Comparison of ENCODE assay signal across 10 cellular contexts in the genomic region with DNA sequence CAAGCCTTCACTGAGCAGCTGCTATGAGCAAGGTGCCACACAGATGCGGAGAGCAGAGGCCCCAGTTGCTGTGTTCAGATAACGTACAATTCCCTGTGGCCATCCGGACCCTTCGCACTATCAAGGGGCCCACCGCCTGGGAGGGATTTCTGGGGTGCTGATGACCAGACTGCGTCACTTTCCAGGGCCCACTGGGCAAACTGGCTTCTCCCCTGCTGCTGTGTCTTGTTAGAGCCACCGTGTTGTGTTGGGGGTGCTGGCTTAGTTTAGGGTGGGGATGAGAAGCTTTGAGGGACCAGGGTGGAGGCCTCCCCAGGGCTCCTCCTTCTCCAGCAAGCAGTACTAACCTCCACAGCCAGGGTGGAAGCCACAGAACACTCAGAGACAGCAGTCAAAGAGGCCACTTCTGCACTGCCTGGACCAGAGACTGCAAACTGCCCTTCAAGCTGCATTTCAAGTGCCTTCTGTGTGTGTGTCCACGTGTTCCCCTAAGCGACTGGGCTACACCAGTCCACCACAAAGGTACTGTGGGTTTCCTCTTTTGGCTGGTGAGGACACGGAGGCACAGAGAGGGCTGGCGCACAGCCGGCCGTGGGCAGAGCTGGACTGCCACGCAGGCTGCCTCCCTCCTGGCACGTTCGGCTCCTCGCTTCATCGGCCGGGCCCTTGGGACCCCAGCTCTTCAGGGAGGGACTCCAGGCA.
DNase-seq lines count a peak whose midpoint lies in the region; ATAC-seq and TF ChIP-seq lines count a peak whose summit lies in the region.
"Had no signal": no experiment of that assay in that cellular context is flagged by ENCODE, and none has a peak within 500 bp of the region (broad histone marks: within the 10 kb centered on the region; RNA-seq: fewer than 3 reads in every experiment).

No MANE protein-coding gene starts in this region.

- no peak overlapping the region for H3K4me3 ChIP-seq in stomach

- H3K4me3 Mint-ChIP-seq in T-helper 17 cell, result no peak overlapping the region

- TF ChIP-seq POLR2A in GM15510 (IDR thresholded peaks at IDR 0.05; ENCODE audit: borderline replicate concordance, extremely low read depth, insufficient read length) (peak; percentile 57), stomach (IDR thresholded peaks at IDR 0.05) (no peak)

- H3K4me1 Mint-ChIP-seq in T-helper 17 cell, result peaks cover 3% of the 10 kb centered on the region

- intact Hi-C loops in left ventricle myocardium superior (cut with micrococcal nuclease), result no loop called here
- intact Hi-C loops in stomach (cut with DNase I; ENCODE audit: low total_unique reads), result no loop called here

- no peaks in the 10 kb centered on the region for H3K27me3 ChIP-seq in stomach

- no peak for TF ChIP-seq EP300 in stomach (IDR thresholded peaks at IDR 0.05)

- H3K27ac ChIP-seq in stomach, result peak overlapping the region in 3 of 5 donors; percentile 56 to 76 (median 69)

- DNase-seq in NCI-H187 treated with DMSO at 0.1 percent for 48 hours (lab: John Stamatoyannopoulos, UW) (peak; percentile 24), left ventricle myocardium superior (no peak), stomach (no peak), T-helper 17 cell (no peak), T-helper 2 cell (no peak), DMS114 treated with DMSO at 0.1 percent for 48 hours (lab: John Stamatoyannopoulos, UW; ENCODE audit: unreplicated experiment) (no peak)
- DNase-seq: effector CD4-positive, alpha-beta T cell; NCI-H526 treated with DMSO at 0.1 percent for 48 hours had no signal

- H3K36me3 ChIP-seq in stomach, result no peaks in the 10 kb centered on the region

- no peaks in the 10 kb centered on the region for H3K9me3 ChIP-seq in stomach
- no peaks in the 10 kb centered on the region for H3K9me3 ChIP-seq in T-helper 17 cell (ENCODE audit: control insufficient read depth, low read length, poor library complexity, severe bottlenecking)

- WGBS in stomach, 5 donors, result 79 to 89% (median 82%) methylated on average over 17 to 19 of the region's 19 CpGs

- TF ChIP-seq CTCF in stomach (IDR thresholded peaks at IDR 0.05), result no peak

- H3K36me3 Mint-ChIP-seq in T-helper 17 cell (ENCODE audit: low read depth), result no peaks in the 10 kb centered on the region

- ATAC-seq in left ventricle myocardium superior (peak; percentile 34), HG03342 (IDR thresholded peaks at IDR 0.05; ENCODE audit: unreplicated experiment) (no peak), T-helper 17 cell (no peak)

- no peak overlapping the region for H3K27ac Mint-ChIP-seq in T-helper 17 cell

- peaks cover 20 to 42% (median 28%) of the 10 kb centered on the region in 4 donors for H3K4me1 ChIP-seq in stomach

- peaks cover 51% of the 10 kb centered on the region for H3K27me3 Mint-ChIP-seq in T-helper 17 cell
